Comparison of ENCODE assay signal across 1 cellular context in genomic region chr13:40536443-40537113, GRCh38.
A peak's percentile ranks its signal among the peaks of the same experiment; 100 is the strongest.
TF ChIP-seq lines count a peak whose summit lies in the region.

No MANE protein-coding gene starts in this region.

TF ChIP-seq in HepG2, 621 proteins besides CTCF, POLR2A, EP300 and RAD21 (continued from another document and continues in another):
- TF ChIP-seq ZNF503 (CRISPR knock-in tag; IDR thresholded peaks at IDR 0.05) (peak; percentile 59), MXD1 (CRISPR knock-in tag; IDR thresholded peaks at IDR 0.05) (0 out of 2 replicates have a peak, but pooled peaks have one; percentile 45), ZNF564 (CRISPR knock-in tag; IDR thresholded peaks at IDR 0.05) (no peak), AKAP8 (CRISPR knock-in tag; IDR thresholded peaks at IDR 0.05) (no peak), SRY (CRISPR knock-in tag; IDR thresholded peaks at IDR 0.05) (peak; percentile 43; the same call in 1 of the 2 replicates), ZNF407 (CRISPR knock-in tag; IDR thresholded peaks at IDR 0.05; ENCODE audit: not compliant biosample characterization) (no peak), NR2C2 (CRISPR knock-in tag; IDR thresholded peaks at IDR 0.05; ENCODE audit: borderline replicate concordance) (peak; percentile 72), POLR2AphosphoS5 (IDR thresholded peaks at IDR 0.05; ENCODE audit: low read depth, low read length) (no peak), TARDBP (CRISPR knock-in tag; IDR thresholded peaks at IDR 0.05) (no peak; the same call in 1 of the 2 replicates), SRF (IDR thresholded peaks at IDR 0.05; ENCODE audit: low read depth, low read length) (no peak), PAF1 (CRISPR knock-in tag; IDR thresholded peaks at IDR 0.05) (no peak), SRSF1 (optimal IDR thresholded peaks at IDR 0.05; ENCODE audit: low read depth, low read length) (no peak), RFXAP (CRISPR knock-in tag; IDR thresholded peaks at IDR 0.05; ENCODE audit: borderline replicate concordance) (peak; percentile 32; the same call in 1 of the 2 replicates), ZXDC (CRISPR knock-in tag; IDR thresholded peaks at IDR 0.05) (0 out of 2 replicates have a peak, but pooled peaks have one; percentile 21), ZHX2 (IDR thresholded peaks at IDR 0.05; ENCODE audit: low read depth) (no peak), ZHX2 (CRISPR knock-in tag; IDR thresholded peaks at IDR 0.05; ENCODE audit: borderline replicate concordance) (no peak), DR1 (CRISPR knock-in tag; IDR thresholded peaks at IDR 0.05) (no peak), E2F2 (CRISPR knock-in tag; IDR thresholded peaks at IDR 0.05; ENCODE audit: borderline replicate concordance) (no peak; the same call in 1 of the 2 replicates), ZNF772 (CRISPR knock-in tag; IDR thresholded peaks at IDR 0.05) (peak; percentile 63; the same call in 1 of the 2 replicates), SOX13 (IDR thresholded peaks at IDR 0.05) (0 out of 2 replicates have a peak, but pooled peaks have one; percentile 29), SOX13 (CRISPR knock-in tag; conservative IDR thresholded peaks at IDR 0.05 in 1 of 2, IDR thresholded peaks at IDR 0.05 in 1 of 2) (peak in 1 of 2 experiments; percentile 75; a peak in 2 of 4 replicates), NAIF1 (CRISPR knock-in tag; IDR thresholded peaks at IDR 0.05; ENCODE audit: borderline replicate concordance) (no peak), ZBTB20 (CRISPR knock-in tag; IDR thresholded peaks at IDR 0.05; ENCODE audit: borderline replicate concordance, low read depth) (0 out of 2 replicates have a peak, but pooled peaks have one; percentile 68), ARID2 (CRISPR knock-in tag; IDR thresholded peaks at IDR 0.05; ENCODE audit: borderline replicate concordance) (no peak), ISL2 (CRISPR knock-in tag; IDR thresholded peaks at IDR 0.05) (peak; percentile 52; the same call in 1 of the 2 replicates), FOXO1 (CRISPR knock-in tag; IDR thresholded peaks at IDR 0.05) (peak; percentile 87; the same call in 1 of the 2 replicates), ZBTB14 (CRISPR knock-in tag; IDR thresholded peaks at IDR 0.05) (no peak), MNT (IDR thresholded peaks at IDR 0.05) (peak; percentile 50; the same call in 1 of the 2 replicates), ZNF740 (CRISPR knock-in tag; IDR thresholded peaks at IDR 0.05) (no peak), ZNF749 (CRISPR knock-in tag; IDR thresholded peaks at IDR 0.05; ENCODE audit: borderline replicate concordance) (no peak), TBX2 (CRISPR knock-in tag; IDR thresholded peaks at IDR 0.05; ENCODE audit: borderline replicate concordance) (peak; percentile 78; the same call in 1 of the 2 replicates)
